Comparison of ENCODE assay signal across 8 cellular contexts in genomic region chr4:18020671-18021469, GRCh38. TPM values are rescaled to one million over a fixed set of nuclear protein-coding genes. Genes with fewer than 3 reads are reported as not detected.
A peak's percentile ranks its signal among the peaks of the same experiment; 100 is the strongest.
DNase-seq lines count a peak whose midpoint lies in the region; ATAC-seq, FAIRE-seq and TF ChIP-seq lines count a peak whose summit lies in the region.

No MANE protein-coding gene starts in this region.

- TF ChIP-seq EP300 in GM12878 (IDR thresholded peaks at IDR 0.05; ENCODE audit: borderline replicate concordance in 1 of 2, control insufficient read depth in 1 of 2, low read depth in 2 of 2, low read length in 2 of 2) = no peak

- no peaks in the 10 kb centered on the region for H3K36me3 ChIP-seq in GM12878 (ENCODE audit: control insufficient read depth in 2 of 2, insufficient read depth in 2 of 2, low read length in 1 of 2)

- WGBS in GM12878 (ENCODE audit: insufficient coverage, insufficient replicate concordance, low lambda C conversion rate, missing lambda C conversion rate) = under 1% methylated on average over 44 of the region's 90 CpGs

- FAIRE-seq in GM12878 (lab: Jason Lieb, UNC) = no peak

- CTCF ChIA-PET in GM12878 (lab: Yijun Ruan, JAX) = interaction anchor here (1.2 to 1.7 kb wide), 3 partner anchors 10 to 105 kb away, joined by 3 to 6 read pairs (median 3); no protein-coding TSS in a partner anchor

- intact Hi-C loops in GM12878 (cut with micrococcal nuclease; ENCODE audit: unreplicated experiment) = loop anchor here (2.0 kb wide), 2 partner anchors 210 to 444 kb away; partner anchors contain the start of genes DCAF16, LAP3 and NCAPG

- no peaks in the 10 kb centered on the region; the same call in 2 of the 3 replicates for H3K9me3 ChIP-seq in GM12878 (replicated peaks; ENCODE audit: control insufficient read depth, insufficient read depth, low read length)

- H4K20me1 ChIP-seq in GM12878 (ENCODE audit: control insufficient read depth, insufficient read depth) = no peaks in the 10 kb centered on the region

- H3K4me2 ChIP-seq in GM12878 (ENCODE audit: control insufficient read depth, insufficient read depth) = peak overlapping the region; percentile 84

- DNase-seq in GM13976 (ENCODE audit: low spot score) = peak; percentile 61
- DNase-seq in NCI-H1417 treated with DMSO at 0.1 percent for 48 hours (lab: John Stamatoyannopoulos, UW) = peak; percentile 36
- peak; percentile 9 to 65 (median 28) for DNase-seq in T-helper 2 cell
- DNase-seq in GM12878 (ENCODE audit: low read depth, low spot score) = peak; percentile 32
- peak; percentile 46 to 62 for DNase-seq in hippocampal formation (lab: John Stamatoyannopoulos, UW)
- peak; percentile 43 for DNase-seq in pulmonary artery endothelial cell (ENCODE audit: low read depth, low spot score)

- RAD21 ChIA-PET in GM12878 (lab: Charles Lee; ENCODE audit: unreplicated experiment) = interaction anchor here (1.6 kb wide), 1 partner anchor 204 kb away, joined by 9 read pairs; no protein-coding TSS in a partner anchor

- TF ChIP-seq CTCF in GM13976 (IDR thresholded peaks at IDR 0.05; ENCODE audit: borderline replicate concordance, control extremely low read depth, extremely low read depth, insufficient read depth, missing control alignments) = no peak
- no peak for TF ChIP-seq CTCF in GM12878 (IDR thresholded peaks at IDR 0.05 in 2 of 3, conservative IDR thresholded peaks at IDR 0.05 in 1 of 3; ENCODE audit: control insufficient read depth in 2 of 3, extremely low read depth in 1 of 3, insufficient read depth in 1 of 3, low read depth in 3 of 3, low read length in 3 of 3)

- TF ChIP-seq POLR2A in GM12878 (IDR thresholded peaks at IDR 0.05; ENCODE audit: low read depth, low read length) = no peak

- H2AFZ ChIP-seq in GM12878 (ENCODE audit: control insufficient read depth, low read depth, low read length) = peak overlapping the region; percentile 72

- BruUV-seq in GM12878 (replicated peaks; lab: Mats Ljungman, UMichigan) = no TSS peak

- no peak for TF ChIP-seq RAD21 in GM12878 (IDR thresholded peaks at IDR 0.05; ENCODE audit: insufficient read depth, low read depth, low read length)

- peak overlapping the region; percentile 91 for H3K9ac ChIP-seq in GM12878 (ENCODE audit: control insufficient read depth, insufficient read depth, low read length)

- in situ Hi-C loops in GM13976 (cut with MboI; ENCODE audit: low sequenced_read_pairs, unreplicated experiment) = no loop called here
- in situ Hi-C loops in GM12878 (cut with MboI) = loop anchor here (10.0 kb wide), 2 partner anchors 206 to 446 kb away; partner anchors contain the start of genes DCAF16, LAP3 and NCAPG

- peak overlapping the region; percentile 90 for H3K4me3 ChIP-seq in GM12878

- SMC1A ChIA-PET in GM12878 (lab: Charles Lee; ENCODE audit: uncharacterized antibody, unreplicated experiment) = interaction anchor here (1.8 kb wide), 1 partner anchor 8 kb away, joined by 4 read pairs; no protein-coding TSS in a partner anchor

- H3K79me2 ChIP-seq in GM12878 (ENCODE audit: control insufficient read depth, insufficient read depth, low read length) = peaks cover 44% of the 10 kb centered on the region

- POLR2A ChIA-PET in GM12878 (lab: Charles Lee) = interaction anchor here (1.0 to 2.1 kb wide), 2 partner anchors 37 to 444 kb away, joined by 3 to 7 read pairs; partner anchors contain the start of gene LAP3

- H3K4me1 ChIP-seq in GM12878 (ENCODE audit: control insufficient read depth, insufficient read depth, low read length) = no peaks in the 10 kb centered on the region; the same call in 1 of the 2 replicates

- ATAC-seq in HG02852 (IDR thresholded peaks at IDR 0.05; ENCODE audit: unreplicated experiment) (peak; percentile 15), GM12878 (peak; percentile 39), GM18520 (IDR thresholded peaks at IDR 0.05; ENCODE audit: unreplicated experiment) (no peak)

- H3K27ac ChIP-seq in GM12878 (ENCODE audit: control insufficient read depth, insufficient read depth) = peak overlapping the region; percentile 84

- H3K27me3 ChIP-seq in GM12878 (replicated peaks in 1 of 2; ENCODE audit: control insufficient read depth in 2 of 2, insufficient read depth in 2 of 2, low read length in 1 of 2) = no peaks in the 10 kb centered on the region

TF ChIP-seq in GM12878, 131 proteins besides CTCF, POLR2A, EP300 and RAD21 (continues in another document):
- no peak for TF ChIP-seq NFXL1 (IDR thresholded peaks at IDR 0.05; ENCODE audit: borderline replicate concordance)
- TF ChIP-seq BHLHE40 (IDR thresholded peaks at IDR 0.05; ENCODE audit: borderline replicate concordance in 1 of 2, low read depth in 2 of 2, low read length in 1 of 2) = no peak; a peak in 1 of 4 replicates
- TF ChIP-seq, protein P1, sequence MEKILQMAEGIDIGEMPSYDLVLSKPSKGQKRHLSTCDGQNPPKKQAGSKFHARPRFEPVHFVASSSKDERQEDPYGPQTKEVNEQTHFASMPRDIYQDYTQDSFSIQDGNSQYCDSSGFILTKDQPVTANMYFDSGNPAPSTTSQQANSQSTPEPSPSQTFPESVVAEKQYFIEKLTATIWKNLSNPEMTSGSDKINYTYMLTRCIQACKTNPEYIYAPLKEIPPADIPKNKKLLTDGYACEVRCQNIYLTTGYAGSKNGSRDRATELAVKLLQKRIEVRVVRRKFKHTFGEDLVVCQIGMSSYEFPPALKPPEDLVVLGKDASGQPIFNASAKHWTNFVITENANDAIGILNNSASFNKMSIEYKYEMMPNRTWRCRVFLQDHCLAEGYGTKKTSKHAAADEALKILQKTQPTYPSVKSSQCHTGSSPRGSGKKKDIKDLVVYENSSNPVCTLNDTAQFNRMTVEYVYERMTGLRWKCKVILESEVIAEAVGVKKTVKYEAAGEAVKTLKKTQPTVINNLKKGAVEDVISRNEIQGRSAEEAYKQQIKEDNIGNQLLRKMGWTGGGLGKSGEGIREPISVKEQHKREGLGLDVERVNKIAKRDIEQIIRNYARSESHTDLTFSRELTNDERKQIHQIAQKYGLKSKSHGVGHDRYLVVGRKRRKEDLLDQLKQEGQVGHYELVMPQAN (conservative IDR thresholded peaks at IDR 0.05) = peak; percentile 71; the same call in 1 of the 2 replicates
- peak; percentile 26; the same call in 1 of the 2 replicates for TF ChIP-seq MLLT1 (IDR thresholded peaks at IDR 0.05)
- no peak for TF ChIP-seq CHD2 (IDR thresholded peaks at IDR 0.05; ENCODE audit: borderline replicate concordance, low read depth, low read length)
- TF ChIP-seq SIN3A (IDR thresholded peaks at IDR 0.05; ENCODE audit: low read depth, low read length) = 0 out of 2 replicates have a peak, but pooled peaks have one; percentile 22
- TF ChIP-seq BCLAF1 (IDR thresholded peaks at IDR 0.05) = no peak
- TF ChIP-seq TBL1XR1 (IDR thresholded peaks at IDR 0.05; ENCODE audit: low read depth, low read length) = no peak
- peak in 1 of 2 experiments; percentile 51; a peak in 2 of 4 replicates for TF ChIP-seq IKZF2 (IDR thresholded peaks at IDR 0.05)

RNA-seq across cellular contexts. Expression of gene LCORL, which starts 0.7 kb away (rescaled TPM):
- total RNA-seq in GM12878 (2013; cell fraction: nucleolus; rRNA removed) = 88.7 and 128 TPM in 2 replicates
- 7.3 and 8.4 TPM in 2 replicates for total RNA-seq in GM12878 (2014; rRNA removed)
- total RNA-seq in GM12878 (2014; rRNA removed; fragmentation: Illumina TruSeq; extraction: Trizol) = 9.6 and 11.1 TPM in 2 replicates
- 9.7 and 10.4 TPM in 2 replicates for total RNA-seq in GM12878 (2021)
- polyA plus RNA-seq in GM12878 (2011; ENCODE audit: low read depth) = 2.8 TPM
- 9.8 and 13.6 TPM in 2 replicates for polyA plus RNA-seq in GM12878 (2011; rRNA removed)
- 3.2 and 3.5 TPM in 2 replicates for polyA plus RNA-seq in GM12878 (2011; cell fraction: cytosol; rRNA removed)
- polyA plus RNA-seq in GM12878 (2011; cell fraction: nucleus; rRNA removed) = 9.1 and 9.7 TPM in 2 replicates
- polyA plus RNA-seq in GM12878 (2012) = 3.7 and 6.0 TPM in 2 replicates
- polyA plus RNA-seq in GM12878 (2014; fragmentation: Illumina TruSeq; extraction: Trizol) = 5.2 and 7.7 TPM in 2 replicates
- 1 to 10 TPM; 2.2 to 3.3 TPM for polyA plus RNA-seq in GM12878 (2014; fragmentation: Nextera tagmentation; extraction: Ambion mirVana)
- 2.6 and 5.6 TPM in 2 replicates for polyA plus RNA-seq in GM12878 (2014; rRNA removed)
- polyA plus RNA-seq in GM12878 (2016; fragmentation: Nextera tagmentation; extraction: Ambion mirVana) = 1 to 10 TPM; 5.8 to 6.0 TPM
- 11.1 and 15.1 TPM in 2 replicates for polyA minus RNA-seq in GM12878 (2011; rRNA and poly(A)+ RNA removed)
- 1.6 and 6.7 TPM in 2 replicates for polyA minus RNA-seq in GM12878 (2011; cell fraction: cytosol; rRNA and poly(A)+ RNA removed)
- polyA minus RNA-seq in GM12878 (2011; cell fraction: nucleus; rRNA and poly(A)+ RNA removed) = 26.5 and 37.4 TPM in 2 replicates
- total RNA-seq in pulmonary artery endothelial cell = 9.3 and 15.6 TPM in 2 replicates
